In the genomic region with DNA sequence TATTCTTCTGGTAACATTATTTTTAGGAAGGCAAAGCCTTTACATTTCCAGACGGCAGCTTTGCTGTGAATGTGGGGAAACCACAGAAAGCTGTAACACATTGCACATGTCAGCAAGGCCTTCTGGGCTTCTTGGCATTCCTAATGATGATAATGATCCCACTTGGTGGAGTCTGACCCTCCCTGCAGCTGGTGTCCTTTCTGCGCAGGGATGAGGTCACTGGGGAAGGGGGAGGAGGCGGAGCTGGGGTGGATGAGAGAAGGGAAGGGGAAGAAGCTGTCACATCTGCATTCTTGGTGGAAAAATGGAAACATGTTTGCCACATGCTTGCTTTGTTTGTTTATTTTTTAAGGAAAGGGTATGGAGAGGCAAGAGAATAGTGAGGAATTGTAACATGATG, we compare ENCODE assay signal across 9 cellular contexts.
DNase-seq lines count a peak whose midpoint lies in the region; ATAC-seq, FAIRE-seq and TF ChIP-seq lines count a peak whose summit lies in the region.
"Had no signal": no experiment of that assay in that cellular context is flagged by ENCODE, and none has a peak within 500 bp of the region (broad histone marks: within the 10 kb centered on the region; RNA-seq: fewer than 3 reads in every experiment).

No MANE protein-coding gene starts in this region.

- POLR2A ChIA-PET in CD4-positive, alpha-beta T cell (lab: Charles Lee), result no interaction called here

- no peaks in the 10 kb centered on the region for H4K20me1 ChIP-seq in astrocyte (ENCODE audit: insufficient read depth, low read length)

- no peaks in the 10 kb centered on the region for H3K36me3 ChIP-seq in astrocyte (ENCODE audit: insufficient read depth, low read length)

- H3K9ac ChIP-seq in astrocyte (ENCODE audit: low read length), result peak overlapping the region; percentile 4

- H3K4me3 ChIP-seq in astrocyte (ENCODE audit: insufficient read depth, low read depth, low read length), result no peak overlapping the region

- H3K27me3 ChIP-seq in astrocyte (ENCODE audit: insufficient read depth, low read length), result no peaks in the 10 kb centered on the region
- no peaks in the 10 kb centered on the region for H3K27me3 ChIP-seq in CD4-positive, alpha-beta T cell (ENCODE audit: control insufficient read depth, insufficient read depth, low read length)

- ATAC-seq in stimulated activated memory B cell treated with anti-CD40 and anti-IgM and Interleukin-4, amounts not matched to agents 10 μg/mL and 1 μg/mL and 100 μg/mL, for 72 hours, result no peak
- no peak for ATAC-seq in CD4-positive, alpha-beta T cell (ENCODE audit: poor library complexity)
- ATAC-seq in HG03097 (IDR thresholded peaks at IDR 0.05; ENCODE audit: low FRiP score, unreplicated experiment), result no peak

- peak overlapping the region; percentile 62 for H3K27ac ChIP-seq in astrocyte (ENCODE audit: low read depth, low read length)
- no peak overlapping the region for H3K27ac ChIP-seq in CD4-positive, alpha-beta T cell (ENCODE audit: low read depth, low read length)

- H3K4me2 ChIP-seq in astrocyte (ENCODE audit: low read length), result peak overlapping the region; percentile 39

- no peaks in the 10 kb centered on the region for H3K79me2 ChIP-seq in astrocyte (ENCODE audit: insufficient read depth, low read length)

- peak overlapping the region; percentile 93 for H3K27ac Mint-ChIP-seq in astrocyte (ENCODE audit: unreplicated experiment)
- H3K27ac Mint-ChIP-seq in stimulated activated memory B cell treated with anti-CD40 and anti-IgM and Interleukin-4, amounts not matched to agents 10 μg/mL and 1 μg/mL and 100 μg/mL, for 72 hours, result peak overlapping the region; percentile 95
- no peak overlapping the region for H3K27ac Mint-ChIP-seq in CD4-positive, alpha-beta T cell

- DNase-seq in H4 (ENCODE audit: low spot score) (peak; percentile 95), astrocyte (ENCODE audit: low read depth) (peak; percentile 100), iris pigment epithelial cell (ENCODE audit: low read depth) (peak; percentile 99), NCI-H1105 (lab: John Stamatoyannopoulos, UW) (no peak), GM19239 (ENCODE audit: insufficient read length, low spot score) (no peak)
- no peak for DNase-seq in CD4-positive, alpha-beta T cell
- DNase-seq: KG1 had no signal

- CTCF ChIA-PET in CD4-positive, alpha-beta T cell (lab: Charles Lee), result no interaction called here

- no peaks in the 10 kb centered on the region for H3K9me3 ChIP-seq in astrocyte (ENCODE audit: insufficient read depth, low read depth, low read length)
- H3K9me3 ChIP-seq in CD4-positive, alpha-beta T cell (ENCODE audit: control insufficient read depth, low read length), result no peaks in the 10 kb centered on the region

- no peaks in the 10 kb centered on the region for H3K36me3 Mint-ChIP-seq in astrocyte (ENCODE audit: low read depth, unreplicated experiment)
- H3K36me3 Mint-ChIP-seq in stimulated activated memory B cell treated with anti-CD40 and anti-IgM and Interleukin-4, amounts not matched to agents 10 μg/mL and 1 μg/mL and 100 μg/mL, for 72 hours, result no peaks in the 10 kb centered on the region
- H3K36me3 Mint-ChIP-seq in CD4-positive, alpha-beta T cell (ENCODE audit: low read depth), result no peaks in the 10 kb centered on the region

- H3K4me1 ChIP-seq in astrocyte (ENCODE audit: insufficient read depth, low read length), result peaks cover 55% of the 10 kb centered on the region

- intact Hi-C loops in CD4-positive, alpha-beta T cell (cut with DNase I, micrococcal nuclease), result no loop called here

- H3K9me3 Mint-ChIP-seq in astrocyte (ENCODE audit: unreplicated experiment), result no peaks in the 10 kb centered on the region
- H3K9me3 Mint-ChIP-seq in stimulated activated memory B cell treated with anti-CD40 and anti-IgM and Interleukin-4, amounts not matched to agents 10 μg/mL and 1 μg/mL and 100 μg/mL, for 72 hours, result no peaks in the 10 kb centered on the region
- H3K9me3 Mint-ChIP-seq in CD4-positive, alpha-beta T cell, result no peaks in the 10 kb centered on the region

- peak overlapping the region; percentile 58 for H3K4me3 Mint-ChIP-seq in astrocyte (ENCODE audit: unreplicated experiment)
- no peak overlapping the region for H3K4me3 Mint-ChIP-seq in stimulated activated memory B cell treated with anti-CD40 and anti-IgM and Interleukin-4, amounts not matched to agents 10 μg/mL and 1 μg/mL and 100 μg/mL, for 72 hours
- no peak overlapping the region for H3K4me3 Mint-ChIP-seq in CD4-positive, alpha-beta T cell

- FAIRE-seq in astrocyte (lab: Jason Lieb, UNC) (peak; percentile 69), GM19239 (lab: Jason Lieb, UNC) (no peak)

- no peak overlapping the region for H2AFZ ChIP-seq in astrocyte (ENCODE audit: low read depth, low read length)

- TF ChIP-seq CTCF in astrocyte (IDR thresholded peaks at IDR 0.05; ENCODE audit: insufficient read depth, low read depth, low read length), result no peak
- no peak for TF ChIP-seq CTCF in CD4-positive, alpha-beta T cell (IDR thresholded peaks at IDR 0.05)

- no peaks in the 10 kb centered on the region for H3K27me3 Mint-ChIP-seq in astrocyte (ENCODE audit: low read depth, unreplicated experiment)
- H3K27me3 Mint-ChIP-seq in stimulated activated memory B cell treated with anti-CD40 and anti-IgM and Interleukin-4, amounts not matched to agents 10 μg/mL and 1 μg/mL and 100 μg/mL, for 72 hours, result no peaks in the 10 kb centered on the region
- H3K27me3 Mint-ChIP-seq in CD4-positive, alpha-beta T cell, result no peaks in the 10 kb centered on the region

- H3K4me1 Mint-ChIP-seq in astrocyte (ENCODE audit: low read depth, unreplicated experiment), result peaks cover 73% of the 10 kb centered on the region
- H3K4me1 Mint-ChIP-seq in stimulated activated memory B cell treated with anti-CD40 and anti-IgM and Interleukin-4, amounts not matched to agents 10 μg/mL and 1 μg/mL and 100 μg/mL, for 72 hours, result peaks cover 70% of the 10 kb centered on the region
- no peaks in the 10 kb centered on the region for H3K4me1 Mint-ChIP-seq in CD4-positive, alpha-beta T cell (ENCODE audit: low read depth)

Comparison
In these comparisons a context has a peak if more than half of its experiments do, and no peak if none do; other contexts are left out.
1. DNase-seq: peak in H4 (single experiment), astrocyte (single experiment) and iris pigment epithelial cell (single experiment); none in NCI-H1105 (single experiment), CD4-positive, alpha-beta T cell (0 of 10) and GM19239 (single experiment).